8 cellular contexts compared by ENCODE assay signal in the genomic region with DNA sequence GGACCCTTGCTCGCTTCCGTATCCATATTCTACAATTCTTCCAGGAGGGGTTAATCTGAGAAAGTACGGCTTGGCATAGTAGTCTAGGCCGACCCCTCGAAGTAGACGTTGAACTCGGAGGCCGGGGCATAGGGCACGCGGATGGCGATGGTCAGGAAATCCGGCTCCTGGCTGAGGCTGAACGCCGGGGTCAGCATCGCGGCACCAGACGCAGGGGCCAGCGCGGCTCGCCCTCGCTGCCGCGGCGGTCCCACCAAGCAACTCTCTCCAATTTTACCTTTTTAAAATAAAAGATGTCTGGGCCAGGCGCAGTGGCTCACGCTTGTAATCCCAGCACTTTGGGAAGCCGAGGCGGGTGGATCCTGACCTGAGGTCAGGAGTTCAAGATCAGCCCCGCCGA.
"Had no signal": no experiment of that assay in that cellular context is flagged by ENCODE, and none has a peak within 500 bp of the region (broad histone marks: within the 10 kb centered on the region; RNA-seq: fewer than 3 reads in every experiment).

No MANE protein-coding gene starts in this region.

- H3K27ac Mint-ChIP-seq: IgD-negative memory B cell had no signal

- H3K4me3 ChIP-seq: K562 had no signal

- DNase-seq: IMR-90, KBM-7, KG1 had no signal

- H3K4me3 Mint-ChIP-seq: IgD-negative memory B cell had no signal

- H3K9me3 Mint-ChIP-seq: IgD-negative memory B cell had no signal

- ATAC-seq: HepG2, K562 had no signal

- FAIRE-seq: HepG2, HTR-8/SVneo, K562 had no signal

- H3K27ac ChIP-seq: HL-60 had no signal

- H3K27me3 Mint-ChIP-seq: IgD-negative memory B cell had no signal
